Comparison of ENCODE assay signal across 8 cellular contexts in the genomic region with DNA sequence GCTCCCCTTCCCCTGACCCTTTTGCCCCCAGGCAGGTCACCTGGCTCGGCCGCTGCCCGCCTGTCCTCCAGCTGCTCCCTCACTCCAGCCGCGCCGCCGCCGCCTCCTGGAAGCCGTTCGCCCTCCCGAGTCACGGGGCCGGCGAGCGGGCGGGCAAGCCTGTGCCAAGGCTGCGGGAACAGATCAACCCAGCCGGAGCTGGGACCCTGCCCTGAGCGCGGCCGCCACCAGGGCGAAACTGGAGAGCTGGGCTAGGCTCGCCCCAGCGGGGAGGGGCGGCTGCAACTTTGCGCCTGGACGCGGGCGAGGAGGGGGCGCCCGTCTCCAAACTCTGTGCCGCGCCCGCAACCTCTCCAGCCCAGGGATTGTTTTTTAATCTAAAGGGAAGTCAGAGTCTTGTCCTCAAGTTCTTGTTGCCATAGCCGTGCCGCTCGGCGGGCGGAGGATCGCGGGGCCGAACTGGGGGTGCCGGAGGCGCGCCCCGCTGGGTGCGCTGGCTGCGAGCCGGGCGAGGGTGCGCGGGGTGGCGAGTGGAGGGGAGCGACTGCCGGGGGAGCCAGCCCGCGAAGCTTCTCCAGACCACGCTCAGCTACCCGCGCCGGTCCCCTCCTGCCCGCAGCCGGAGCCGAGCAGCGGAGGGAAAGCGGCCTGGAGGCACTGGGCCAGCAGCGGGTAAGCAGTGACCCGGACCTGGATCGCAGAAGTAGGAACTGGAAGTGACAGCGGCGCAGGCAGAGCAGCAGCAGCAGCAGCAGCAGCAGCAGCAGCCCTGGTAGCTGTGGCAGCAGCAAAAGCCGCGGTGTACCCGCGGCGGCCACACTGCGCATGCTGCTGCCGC. TPM values are rescaled to one million over a fixed set of nuclear protein-coding genes. Genes with fewer than 3 reads are reported as not detected.
DNase-seq lines count a peak whose midpoint lies in the region; ATAC-seq and TF ChIP-seq lines count a peak whose summit lies in the region.

No MANE protein-coding gene starts in this region.

- H3K9ac ChIP-seq in fibroblast of lung (ENCODE audit: insufficient read depth, low read length), result peak overlapping the region; percentile 69

- 72% methylated on average over 65 of the region's 78 CpGs; no CpG with 5 or more reads in 1 of the 2 donors for WGBS in transverse colon (ENCODE audit: low coverage in 1 of 2), 2 donors

- peak; percentile 75 for ATAC-seq in HG03159 (IDR thresholded peaks at IDR 0.05; ENCODE audit: unreplicated experiment)
- ATAC-seq in activated T-cell treated with anti-CD3 and anti-CD28 coated beads, Interleukin-2, amount 50 U/mL, for 72 hours (replicated peaks in 1 of 2), result peak; percentile 70 to 78
- peak; percentile 81 for ATAC-seq in naive thymus-derived CD4-positive, alpha-beta T cell

- H3K4me1 Mint-ChIP-seq in activated T-cell treated with anti-CD3 and anti-CD28 coated beads, Interleukin-2, amount 50 U/mL, for 72 hours (ENCODE audit: low read depth), result peaks cover 64% of the 10 kb centered on the region
- peaks cover 27 to 81% (median 68%) of the 10 kb centered on the region in 7 donors for H3K4me1 Mint-ChIP-seq in naive thymus-derived CD4-positive, alpha-beta T cell

- H3K79me2 ChIP-seq in fibroblast of lung (ENCODE audit: control insufficient read depth, insufficient read depth, low read length), result no peaks in the 10 kb centered on the region

- peak; percentile 45 for TF ChIP-seq POLR2A in GM19193 (IDR thresholded peaks at IDR 0.05; ENCODE audit: extremely low read depth, insufficient read depth, insufficient read length)
- TF ChIP-seq POLR2A in transverse colon (IDR thresholded peaks at IDR 0.05), result no peak

- H3K4me1 ChIP-seq in fibroblast of lung (ENCODE audit: control insufficient read depth, extremely low read depth, insufficient read depth, low read length) (peaks cover 2% of the 10 kb centered on the region), transverse colon (peaks cover 0 to 4% (median 2%) of the 10 kb centered on the region in 4 donors)
- H3K4me1 ChIP-seq in naive thymus-derived CD4-positive, alpha-beta T cell (ENCODE audit: control insufficient read depth in 2 of 2, insufficient read depth in 2 of 2, low read length in 2 of 2), result peaks cover 17 to 46% of the 10 kb centered on the region in 2 donors

- H3K27ac ChIP-seq in fibroblast of lung (ENCODE audit: insufficient read depth, low read length) (peak overlapping the region; percentile 61), transverse colon (peak overlapping the region; percentile 83 to 87 (median 85))
- peak overlapping the region; percentile 66 for H3K27ac ChIP-seq in naive thymus-derived CD4-positive, alpha-beta T cell (ENCODE audit: low read depth, low read length)

- H3K4me3 ChIP-seq in fibroblast of lung (replicated peaks in 1 of 4; ENCODE audit: control extremely low read depth in 1 of 4, insufficient read depth in 1 of 4, low read depth in 3 of 4, low read length in 4 of 4), result peak overlapping the region; percentile 34 to 63 (median 52)
- peak overlapping the region; percentile 61 for H3K4me3 ChIP-seq in naive thymus-derived CD4-positive, alpha-beta T cell (ENCODE audit: low read length)
- H3K4me3 ChIP-seq in transverse colon, result peak overlapping the region; percentile 44 to 71 (median 50)

- intact Hi-C loops in naive thymus-derived CD4-positive, alpha-beta T cell (cut with micrococcal nuclease), result loop anchor here (1.0 to 5.0 kb wide), 5 partner anchors 50 to 180 kb away; a partner anchor contains a TSS
- intact Hi-C loops in transverse colon (cut with DNase I; ENCODE audit: low total_unique reads), result no loop called here

- DNase-seq in CD1c-positive myeloid dendritic cell (ENCODE audit: extremely low spot score) (peak; percentile 56), NOMO-1 (lab: John Stamatoyannopoulos, UW; ENCODE audit: unreplicated experiment in 2 of 2) (peak; percentile 46 to 57), fibroblast of lung (ENCODE audit: low read depth in 2 of 2) (peak; percentile 60 to 63), transverse colon (peak; percentile 64)
- peak; percentile 47 to 55 for DNase-seq in activated T-cell treated with anti-CD3 and anti-CD28 coated beads, Interleukin-2, amount 50 U/mL, for 72 hours
- peak; percentile 20 to 48 (median 41) for DNase-seq in naive thymus-derived CD4-positive, alpha-beta T cell

- H2AFZ ChIP-seq in fibroblast of lung (ENCODE audit: low read length), result peak overlapping the region; percentile 24

- peaks cover 7 to 9% of the 10 kb centered on the region in 2 donors for H3K36me3 Mint-ChIP-seq in activated T-cell treated with anti-CD3 and anti-CD28 coated beads, Interleukin-2, amount 50 U/mL, for 72 hours (ENCODE audit: insufficient read depth in 2 of 2)
- peaks cover 0 to 29% (median 5%) of the 10 kb centered on the region in 5 donors for H3K36me3 Mint-ChIP-seq in naive thymus-derived CD4-positive, alpha-beta T cell

- H3K27me3 ChIP-seq in fibroblast of lung (ENCODE audit: control insufficient read depth, insufficient read depth, low read length) (no peaks in the 10 kb centered on the region), transverse colon (no peaks in the 10 kb centered on the region)
- no peaks in the 10 kb centered on the region for H3K27me3 ChIP-seq in naive thymus-derived CD4-positive, alpha-beta T cell (ENCODE audit: control insufficient read depth in 2 of 2, insufficient read depth in 2 of 2, low read length in 2 of 2)

- CTCF ChIA-PET in naive thymus-derived CD4-positive, alpha-beta T cell (lab: Charles Lee), result no interaction called here

- H3K36me3 ChIP-seq in fibroblast of lung (ENCODE audit: control insufficient read depth, insufficient read depth, low read length) (no peaks in the 10 kb centered on the region), transverse colon (no peaks in the 10 kb centered on the region)
- no peaks in the 10 kb centered on the region for H3K36me3 ChIP-seq in naive thymus-derived CD4-positive, alpha-beta T cell (ENCODE audit: control insufficient read depth in 2 of 3, insufficient read depth in 3 of 3, low read length in 3 of 3)

- no peak for TF ChIP-seq EP300 in transverse colon (IDR thresholded peaks at IDR 0.05; ENCODE audit: low read depth)

- H3K9me3 Mint-ChIP-seq in activated T-cell treated with anti-CD3 and anti-CD28 coated beads, Interleukin-2, amount 50 U/mL, for 72 hours, result peaks cover 0 to 2% of the 10 kb centered on the region in 2 donors
- peaks cover 0 to 3% (median 0%) of the 10 kb centered on the region in 11 donors for H3K9me3 Mint-ChIP-seq in naive thymus-derived CD4-positive, alpha-beta T cell

- H3K9me3 ChIP-seq in fibroblast of lung (ENCODE audit: control insufficient read depth, insufficient read depth, low read depth, low read length), result no peaks in the 10 kb centered on the region
- H3K9me3 ChIP-seq in naive thymus-derived CD4-positive, alpha-beta T cell (ENCODE audit: control insufficient read depth in 2 of 3, low read length in 3 of 3), result no peaks in the 10 kb centered on the region
- no peaks in the 10 kb centered on the region for H3K9me3 ChIP-seq in transverse colon

- no peak overlapping the region for H3K27ac Mint-ChIP-seq in activated T-cell treated with anti-CD3 and anti-CD28 coated beads, Interleukin-2, amount 50 U/mL, for 72 hours
- peak overlapping the region; percentile 66 to 94 (median 87) for H3K27ac Mint-ChIP-seq in naive thymus-derived CD4-positive, alpha-beta T cell

- peak overlapping the region; percentile 81 to 89 for H3K4me3 Mint-ChIP-seq in activated T-cell treated with anti-CD3 and anti-CD28 coated beads, Interleukin-2, amount 50 U/mL, for 72 hours
- H3K4me3 Mint-ChIP-seq in naive thymus-derived CD4-positive, alpha-beta T cell, result peak overlapping the region; percentile 80 to 90 (median 82)

- in situ Hi-C loops in transverse colon (cut with MboI; ENCODE audit: low pct_ligation_motif_present in 1 of 4, low pct_unique_long_range_greater_than_20kb in 1 of 4, low sequenced_read_pairs in 3 of 4), result no loop called here

- POLR2A ChIA-PET in naive thymus-derived CD4-positive, alpha-beta T cell (lab: Charles Lee), result interaction anchor here (2.5 to 3.8 kb wide), 2 partner anchors 12 to 112 kb away, joined by 14 to 29 read pairs; a partner anchor contains a TSS

- H4K20me1 ChIP-seq in fibroblast of lung (ENCODE audit: control insufficient read depth, extremely low read depth, insufficient read depth, low read length), result no peaks in the 10 kb centered on the region

- TF ChIP-seq CTCF in fibroblast of lung (conservative IDR thresholded peaks at IDR 0.05 in 1 of 2, IDR thresholded peaks at IDR 0.05 in 1 of 2; ENCODE audit: low read depth in 1 of 2, low read length in 2 of 2), result peak in 1 of 2 donors; percentile 16
- peak in 3 of 5 experiments; percentile 14 to 36 (median 20) for TF ChIP-seq CTCF in transverse colon (IDR thresholded peaks at IDR 0.05)

- no peaks in the 10 kb centered on the region for H3K27me3 Mint-ChIP-seq in activated T-cell treated with anti-CD3 and anti-CD28 coated beads, Interleukin-2, amount 50 U/mL, for 72 hours (ENCODE audit: low read depth)
- no peaks in the 10 kb centered on the region for H3K27me3 Mint-ChIP-seq in naive thymus-derived CD4-positive, alpha-beta T cell

- H3K4me2 ChIP-seq in fibroblast of lung (ENCODE audit: extremely low read depth, insufficient read depth, low read length), result peak overlapping the region; percentile 90

RNA-seq across cellular contexts. Expression of a gene that starts 13.4 kb away (rescaled TPM):
- 10 to 100 TPM; 85.6 to 91.1 TPM for total RNA-seq in activated T-cell treated with anti-CD3 and anti-CD28 coated beads, Interleukin-2, amount 50 U/mL, for 72 hours
- 20.5 and 30.1 TPM in 2 replicates for total RNA-seq in fibroblast of lung
- polyA plus RNA-seq in fibroblast of lung, result 12.4 and 32.5 TPM in 2 replicates
- polyA plus RNA-seq in fibroblast of lung (2012), result 7.4 and 18.8 TPM in 2 replicates
- polyA minus RNA-seq in fibroblast of lung (ENCODE audit: low replicate concordance), result 4.7 and 7.8 TPM in 2 replicates
- total RNA-seq in naive thymus-derived CD4-positive, alpha-beta T cell, result 100 to 1,000 TPM in 1 of 5 experiments, 10 to 100 TPM in 4; 66.1 to 102 (median 81.5) TPM
- 10 to 100 TPM; 88.2 to 99.0 TPM for polyA plus RNA-seq in naive thymus-derived CD4-positive, alpha-beta T cell
- 10 to 100 TPM in 2 of 4 donors, 1 to 10 TPM in 2; 4.2 to 13.9 (median 8.2) TPM for total RNA-seq in transverse colon

Comparison
In these comparisons a context has a peak if more than half of its experiments do, and no peak if none do; other contexts are left out.
1. Peak in every context shown above with its lines: DNase-seq, ATAC-seq, H3K4me3 ChIP-seq and H3K27ac ChIP-seq.